ENCODE assay signal across 1 cellular context in genomic region chr18:6368017-6368416, GRCh38.
TF ChIP-seq lines count a peak whose summit lies in the region.

No MANE protein-coding gene starts in this region.

TF ChIP-seq in H1, 55 proteins besides CTCF, POLR2A, EP300 and RAD21:
- no peak for TF ChIP-seq NANOG (IDR thresholded peaks at IDR 0.05; ENCODE audit: insufficient read depth, low read depth, low read length, poor library complexity, severe bottlenecking)
- no peak for TF ChIP-seq KDM1A (IDR thresholded peaks at IDR 0.05; ENCODE audit: borderline replicate concordance, low read length)
- no peak for TF ChIP-seq ATF2 (IDR thresholded peaks at IDR 0.05; ENCODE audit: low read length)
- no peak for TF ChIP-seq ATF3 (IDR thresholded peaks at IDR 0.05; ENCODE audit: insufficient read depth, low read depth, low read length)
- TF ChIP-seq SRF (IDR thresholded peaks at IDR 0.05; ENCODE audit: low read depth, low read length) = no peak
- TF ChIP-seq MAX (IDR thresholded peaks at IDR 0.05) = no peak
- TF ChIP-seq CBX8 (IDR thresholded peaks at IDR 0.05; ENCODE audit: borderline replicate concordance, low read depth, low read length) = no peak
- TF ChIP-seq RBBP5 (IDR thresholded peaks at IDR 0.05; ENCODE audit: borderline replicate concordance, low read depth, low read length) = no peak
- TF ChIP-seq EZH2 (IDR thresholded peaks at IDR 0.05; ENCODE audit: low read depth, low read length, severe bottlenecking) = no peak
- no peak for TF ChIP-seq HDAC2 (IDR thresholded peaks at IDR 0.05; ENCODE audit: borderline replicate concordance in 1 of 2, low read depth in 2 of 2, low read length in 2 of 2)
- TF ChIP-seq SP1 (IDR thresholded peaks at IDR 0.05; ENCODE audit: low read depth, low read length) = no peak
- no peak for TF ChIP-seq TCF12 (IDR thresholded peaks at IDR 0.05; ENCODE audit: low read depth, low read length)
- TF ChIP-seq RXRA (IDR thresholded peaks at IDR 0.05; ENCODE audit: insufficient read depth, low read depth, low read length) = no peak
